ENCODE assay signal across 1 cellular context in the genomic region with DNA sequence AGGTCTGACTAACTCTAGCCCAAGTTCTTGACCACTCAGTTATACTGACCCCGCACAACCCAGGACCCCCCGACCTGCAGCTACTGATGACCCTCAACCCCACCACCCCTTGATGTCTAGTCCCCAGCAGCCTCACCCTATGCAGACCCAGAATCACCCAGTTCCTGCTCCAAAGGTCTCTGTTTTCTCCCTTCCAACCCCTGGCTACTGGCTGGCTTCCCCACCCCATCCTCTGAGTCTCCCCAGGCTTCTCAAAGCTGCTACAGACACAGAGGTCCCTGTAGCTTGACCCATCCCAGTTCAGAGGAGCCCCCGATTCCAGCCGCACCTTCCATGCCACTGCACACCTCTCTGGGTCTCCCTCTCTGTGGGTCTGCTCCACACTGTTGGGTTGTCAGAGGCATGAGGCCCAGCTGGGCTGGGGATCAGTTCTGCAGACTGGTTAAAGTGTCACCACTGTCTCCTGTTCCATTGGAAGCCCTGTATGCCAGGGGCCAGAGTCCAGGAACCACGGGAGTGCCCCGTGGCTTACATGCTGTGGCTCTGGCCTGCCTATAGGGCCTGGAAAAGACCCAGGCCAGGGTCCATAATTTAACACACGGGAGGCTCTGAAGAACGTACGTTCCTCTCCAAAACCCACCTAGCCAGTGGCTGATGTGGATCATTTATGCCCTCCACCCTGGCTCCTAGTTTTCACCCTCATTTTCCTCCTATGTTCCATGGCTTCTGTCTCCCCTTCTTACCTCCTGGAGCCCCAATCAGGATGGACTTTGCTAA.
A peak's percentile ranks its signal among the peaks of the same experiment; 100 is the strongest.
TF ChIP-seq lines count a peak whose summit lies in the region.

No MANE protein-coding gene starts in this region.

TF ChIP-seq in K562, 482 proteins besides CTCF, POLR2A, EP300 and RAD21:
- TF ChIP-seq MBD2 (IDR thresholded peaks at IDR 0.05; ENCODE audit: borderline replicate concordance, low read depth) (peak; percentile 6; the same call in 1 of the 2 replicates), WHSC1 (IDR thresholded peaks at IDR 0.05; ENCODE audit: low read length) (peak; percentile 30), HNRNPK (IDR thresholded peaks at IDR 0.05; ENCODE audit: low read depth, low read length, poor library complexity, severe bottlenecking) (no peak), FOXP1 (CRISPR knock-in tag; IDR thresholded peaks at IDR 0.05) (0 out of 2 replicates have a peak, but pooled peaks have one; percentile 41), ARID4B (CRISPR knock-in tag; IDR thresholded peaks at IDR 0.05) (0 out of 2 replicates have a peak, but pooled peaks have one; percentile 27), ZNF384 (IDR thresholded peaks at IDR 0.05; ENCODE audit: low read depth, low read length) (no peak), HDGF (IDR thresholded peaks at IDR 0.05) (no peak), TEAD1 (CRISPR knock-in tag; IDR thresholded peaks at IDR 0.05) (peak in 1 of 2 experiments; percentile 33; a peak in 1 of 4 replicates), ZNF311 (CRISPR knock-in tag; IDR thresholded peaks at IDR 0.05) (no peak), L3MBTL2 (IDR thresholded peaks at IDR 0.05) (0 out of 2 replicates have a peak, but pooled peaks have one; percentile 8), CCNT2 (IDR thresholded peaks at IDR 0.05; ENCODE audit: borderline replicate concordance, extremely low read depth, insufficient read length, low read depth, low read length) (no peak), RBFOX2 (IDR thresholded peaks at IDR 0.05; ENCODE audit: low read depth, low read length) (peak; percentile 34; the same call in 1 of the 2 replicates), YBX1 (IDR thresholded peaks at IDR 0.05) (no peak), FOXA3 (CRISPR knock-in tag; conservative IDR thresholded peaks at IDR 0.05 in 1 of 2, IDR thresholded peaks at IDR 0.05 in 1 of 2) (0 out of 4 replicates have a peak, but pooled peaks of 1 of the 2 experiments have one; percentile 17)
